ENCODE assay signal across 18 cellular contexts in the genomic region with DNA sequence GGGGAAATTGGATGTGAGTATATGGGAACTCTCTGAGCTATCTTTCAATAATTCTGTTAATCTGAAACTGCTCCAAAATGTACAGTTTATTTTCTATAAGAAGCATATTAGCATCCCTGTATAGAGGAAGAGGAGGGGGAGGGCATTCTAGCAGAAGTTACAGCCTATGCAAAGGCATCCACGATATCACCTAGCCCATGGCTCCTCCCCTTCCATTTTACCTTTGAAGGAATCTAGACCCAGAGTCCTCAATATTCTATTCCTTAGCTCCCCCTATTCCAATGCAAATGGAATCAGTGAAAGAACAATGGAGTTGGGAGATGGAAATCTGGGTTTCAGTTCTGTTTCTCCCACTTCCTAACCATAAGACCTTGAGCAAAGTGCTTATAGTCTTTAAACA.
"Had no signal": no experiment of that assay in that cellular context is flagged by ENCODE, and none has a peak within 500 bp of the region (broad histone marks: within the 10 kb centered on the region; RNA-seq: fewer than 3 reads in every experiment).

No MANE protein-coding gene starts in this region.

- ATAC-seq: activated T-cell treated with anti-CD3 and anti-CD28 coated beads, Interleukin-2, amount 50 U/mL, for 4 hours; left cardiac atrium; lower lobe of right lung; mucosa of descending colon; psoas muscle; right lobe of liver had no signal

- DNase-seq: activated CD4-positive, alpha-beta T cell treated with anti-CD3 and anti-CD28 coated beads for 1 hour; activated CD4-positive, alpha-beta T cell treated with anti-CD3 and anti-CD28 coated beads, Interleukin-2, amount 50 U/mL, for 48 hours; activated gamma-delta T cell; activated T-cell treated with anti-CD3 and anti-CD28 coated beads, Interleukin-2, amount 50 U/mL, for 4 hours; central memory CD4-positive, alpha-beta T cell; cortex of kidney; effector memory CD4-positive, alpha-beta T cell; erythroblast; hypothalamus; left cardiac atrium; lower lobe of right lung; mucosa of descending colon; psoas muscle; right lobe of liver; stimulated activated CD4-positive, alpha-beta T cell treated with anti-CD3 and anti-CD28 coated beads, Interleukin-2, amount 100 ng/mL, for 24 hours; stimulated activated naive CD4-positive, alpha-beta T cell treated with Interleukin-2 at 50 U/mL for 16 hours; trophoblast cell had no signal

- H3K27me3 ChIP-seq: right lobe of liver had no signal

- H3K27ac Mint-ChIP-seq: nephron had no signal

- H3K27ac ChIP-seq: lower lobe of right lung, psoas muscle, right lobe of liver had no signal

- H3K36me3 ChIP-seq: lower lobe of right lung, right lobe of liver had no signal

- H3K9me3 ChIP-seq: lower lobe of right lung, mucosa of descending colon, psoas muscle, right lobe of liver had no signal

- H3K4me1 ChIP-seq: lower lobe of right lung, psoas muscle, right lobe of liver had no signal

- H3K4me1 Mint-ChIP-seq: nephron had no signal

- H3K4me3 Mint-ChIP-seq: activated T-cell treated with anti-CD3 and anti-CD28 coated beads, Interleukin-2, amount 50 U/mL, for 4 hours; nephron had no signal

- H3K4me3 ChIP-seq: lower lobe of right lung, mucosa of descending colon, psoas muscle, right lobe of liver had no signal

- H3K9me3 Mint-ChIP-seq: activated T-cell treated with anti-CD3 and anti-CD28 coated beads, Interleukin-2, amount 50 U/mL, for 4 hours; nephron had no signal
